ENCODE assay signal across 11 cellular contexts in genomic region chr11:75733346-75734107, GRCh38. TPM values are rescaled to one million over a fixed set of nuclear protein-coding genes. Genes with fewer than 3 reads are reported as not detected.
DNase-seq lines count a peak whose midpoint lies in the region; ATAC-seq, FAIRE-seq and TF ChIP-seq lines count a peak whose summit lies in the region.
"Had no signal": no experiment of that assay in that cellular context is flagged by ENCODE, and none has a peak within 500 bp of the region (broad histone marks: within the 10 kb centered on the region; RNA-seq: fewer than 3 reads in every experiment).

No MANE protein-coding gene starts in this region.

- ATAC-seq in left cardiac atrium (peak; percentile 60 to 80), GM21447 (IDR thresholded peaks at IDR 0.05; ENCODE audit: unreplicated experiment) (no peak)

- TF ChIP-seq POLR2A in GM12892 (IDR thresholded peaks at IDR 0.05; ENCODE audit: low read depth, low read length), result no peak

- no peaks in the 10 kb centered on the region for H3K9me3 ChIP-seq in small intestine (ENCODE audit: control insufficient read depth, low read depth)

- peak overlapping the region; percentile 68 to 71 for H3K27ac ChIP-seq in small intestine (ENCODE audit: low read depth in 1 of 2, low read length in 1 of 2)
- H3K27ac ChIP-seq: brain microvascular endothelial cell had no signal

- no peaks in the 10 kb centered on the region for H3K27me3 ChIP-seq in small intestine (ENCODE audit: control insufficient read depth in 2 of 2, insufficient read depth in 2 of 2, low read length in 2 of 2)

- WGBS in small intestine, 3 donors, result 76 to 82% (median 81%) methylated on average over 6 of the region's 6 CpGs

- FAIRE-seq in small intestine (lab: Jason Lieb, UNC) (no peak), GM12892 (lab: Jason Lieb, UNC) (no peak)
- FAIRE-seq: GM12891 had no signal

- DNase-seq in NCI-H345 (lab: John Stamatoyannopoulos, UW), result peak; percentile 6
- DNase-seq in NCI-H345 treated with DMSO at 0.1 percent for 48 hours (lab: John Stamatoyannopoulos, UW; ENCODE audit: unreplicated experiment), result no peak
- DNase-seq in NCI-H446 (lab: John Stamatoyannopoulos, UW), result peak; percentile 87 to 94
- no peak for DNase-seq in left cardiac atrium
- DNase-seq in small intestine, result peak; percentile 88
- DNase-seq in GM12892 (ENCODE audit: insufficient read length), result no peak
- no peak for DNase-seq in activated T-cell treated with anti-CD3 and anti-CD28 coated beads for 4 hours
- DNase-seq: brain microvascular endothelial cell had no signal

- H3K36me3 ChIP-seq in small intestine (ENCODE audit: control insufficient read depth in 2 of 2, insufficient read depth in 2 of 2, low read length in 2 of 2), result peaks cover 2 to 6% of the 10 kb centered on the region in 2 donors
- H3K36me3 ChIP-seq: brain microvascular endothelial cell had no signal

- intact Hi-C loops in left cardiac atrium (cut with DNase I), result no loop called here

- peaks cover 0 to 12% of the 10 kb centered on the region in 2 donors for H3K4me1 ChIP-seq in small intestine (ENCODE audit: control insufficient read depth in 2 of 2, insufficient read depth in 1 of 2, low read depth in 1 of 2, low read length in 1 of 2)

- no peak overlapping the region for H3K4me3 ChIP-seq in small intestine (ENCODE audit: low read depth in 1 of 2, low read length in 2 of 2)

RNA-seq across cellular contexts. Expression of gene MOGAT2, which starts 15.9 kb away (rescaled TPM):
- total RNA-seq in left cardiac atrium, result under 1 TPM; 0.26 to 0.38 TPM
- polyA plus RNA-seq in small intestine, result 100 to 1,000 TPM; 112 to 243 (median 135) TPM
- 0.40 TPM for polyA plus RNA-seq in GM12892 (2012; ENCODE audit: missing spikeins)
- polyA plus RNA-seq: AG04450 had no signal

RNA-seq across cellular contexts. Expression of gene DGAT2, which starts 35.1 kb away (rescaled TPM):
- 100 to 1,000 TPM in 1 of 2 donors, 10 to 100 TPM in 1; 81.2 to 131 TPM for total RNA-seq in left cardiac atrium
- polyA plus RNA-seq in small intestine, result 10 to 100 TPM in 2 of 3 donors, 1 to 10 TPM in 1; 5.8 to 22.3 (median 10.5) TPM
- polyA plus RNA-seq in GM12892 (2012; ENCODE audit: missing spikeins), result 11.6 TPM

Comparison
In these comparisons a context has a peak if more than half of its experiments do, and no peak if none do; other contexts are left out.
1. DNase-seq: peak in NCI-H345 (single experiment), NCI-H446 (2 of 2) and small intestine (single experiment); none in NCI-H345 treated with DMSO at 0.1 percent for 48 hours (single experiment), left cardiac atrium (single experiment), GM12892 (single experiment) and activated T-cell treated with anti-CD3 and anti-CD28 coated beads for 4 hours (single experiment).